In the genomic region with DNA sequence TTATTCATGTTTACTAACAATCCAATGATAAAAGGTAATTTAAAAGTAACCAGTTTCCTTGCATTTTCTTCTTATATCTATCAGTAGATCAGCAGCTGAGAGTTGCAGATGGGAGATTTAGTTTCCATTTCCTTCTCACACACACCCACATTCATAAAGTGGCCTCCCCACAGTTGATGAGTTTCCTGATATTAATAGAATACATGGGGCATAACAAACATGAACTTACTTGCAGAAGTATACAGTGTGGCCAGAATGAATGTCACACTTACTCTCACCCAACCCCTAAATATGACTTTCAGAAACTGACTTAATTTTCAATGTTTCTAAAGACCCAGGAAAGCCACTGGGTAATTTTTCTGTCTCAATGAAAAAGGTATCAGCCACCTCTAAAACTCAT, we compare ENCODE assay signal across 18 cellular contexts.
A peak's percentile ranks its signal among the peaks of the same experiment; 100 is the strongest.
DNase-seq lines count a peak whose midpoint lies in the region; ATAC-seq and TF ChIP-seq lines count a peak whose summit lies in the region.
"Had no signal": no experiment of that assay in that cellular context is flagged by ENCODE, and none has a peak within 500 bp of the region (broad histone marks: within the 10 kb centered on the region; RNA-seq: fewer than 3 reads in every experiment).

No MANE protein-coding gene starts in this region.

- intact Hi-C loops in gastrocnemius medialis (cut with DNase I; ENCODE audit: low total_unique reads), result no loop called here

- H3K27ac Mint-ChIP-seq in activated CD4-positive, alpha-beta memory T cell treated with anti-CD3 and anti-CD28 coated beads, Interleukin-2, amount 10 ng/mL, durations not matched to agents 7 days and 5 days, result no peak overlapping the region
- H3K27ac Mint-ChIP-seq in stimulated activated effector memory CD8-positive, alpha-beta T cell treated with anti-CD3 and anti-CD28 coated beads, Interleukin-12 subunit alpha, Interleukin-12 subunit beta, amount 100 ng/mL, for 72 hours, result no peak overlapping the region
- H3K27ac Mint-ChIP-seq: IgD-negative memory B cell, naive B cell had no signal

- H3K27me3 Mint-ChIP-seq in activated CD4-positive, alpha-beta memory T cell treated with anti-CD3 and anti-CD28 coated beads, Interleukin-2, amount 10 ng/mL, durations not matched to agents 7 days and 5 days, result peaks cover 8% of the 10 kb centered on the region

- CTCF ChIA-PET in activated CD4-positive, alpha-beta memory T cell treated with anti-CD3 and anti-CD28 coated beads, Interleukin-2, amount 10 ng/mL, durations not matched to agents 7 days and 5 days (lab: Charles Lee), result interaction anchor here (1.2 kb wide), 1 partner anchor 340 kb away, joined by 6 read pairs; no protein-coding TSS in a partner anchor

- in situ Hi-C loops in gastrocnemius medialis (cut with MboI; ENCODE audit: low sequenced_read_pairs in 4 of 4), result no loop called here

- peak overlapping the region in 3 of 4 donors; percentile 19 to 41 (median 35) for H3K27ac ChIP-seq in gastrocnemius medialis

- POLR2A ChIA-PET in activated CD4-positive, alpha-beta memory T cell treated with anti-CD3 and anti-CD28 coated beads, Interleukin-2, amount 10 ng/mL, durations not matched to agents 7 days and 5 days (lab: Charles Lee), result no interaction called here

- no peak overlapping the region for H3K4me3 Mint-ChIP-seq in activated CD4-positive, alpha-beta memory T cell treated with anti-CD3 and anti-CD28 coated beads, Interleukin-2, amount 10 ng/mL, durations not matched to agents 7 days and 5 days
- H3K4me3 Mint-ChIP-seq in stimulated activated effector memory CD8-positive, alpha-beta T cell treated with anti-CD3 and anti-CD28 coated beads, Interleukin-12 subunit alpha, Interleukin-12 subunit beta, amount 100 ng/mL, for 72 hours, result no peak overlapping the region
- H3K4me3 Mint-ChIP-seq: IgD-negative memory B cell, naive B cell had no signal

- H3K4me1 ChIP-seq in gastrocnemius medialis, result peaks cover 0 to 20% of the 10 kb centered on the region in 2 donors

- H3K9me3 ChIP-seq in gastrocnemius medialis, result no peaks in the 10 kb centered on the region
- H3K9me3 ChIP-seq: prostate gland had no signal

- H3K9me3 Mint-ChIP-seq in activated CD4-positive, alpha-beta memory T cell treated with anti-CD3 and anti-CD28 coated beads, Interleukin-2, amount 10 ng/mL, durations not matched to agents 7 days and 5 days, result peaks cover 3% of the 10 kb centered on the region
- H3K9me3 Mint-ChIP-seq in stimulated activated effector memory CD8-positive, alpha-beta T cell treated with anti-CD3 and anti-CD28 coated beads, Interleukin-12 subunit alpha, Interleukin-12 subunit beta, amount 100 ng/mL, for 72 hours, result peaks cover 5% of the 10 kb centered on the region

- no peak overlapping the region for H3K4me3 ChIP-seq in gastrocnemius medialis
- H3K4me3 ChIP-seq: GM23248, lung, prostate gland had no signal

- ATAC-seq in HG03108 (IDR thresholded peaks at IDR 0.05; ENCODE audit: unreplicated experiment) (peak; percentile 54), gastrocnemius medialis (no peak), GM18870 (IDR thresholded peaks at IDR 0.05; ENCODE audit: unreplicated experiment) (no peak)
- ATAC-seq in stimulated activated effector memory CD8-positive, alpha-beta T cell treated with anti-CD3 and anti-CD28 coated beads, Interleukin-12 subunit alpha, Interleukin-12 subunit beta, amount 100 ng/mL, for 72 hours, result no peak

- TF ChIP-seq POLR2A in gastrocnemius medialis (IDR thresholded peaks at IDR 0.05), result no peak

- H3K27me3 ChIP-seq in gastrocnemius medialis, result no peaks in the 10 kb centered on the region

- no peaks in the 10 kb centered on the region for H3K36me3 Mint-ChIP-seq in activated CD4-positive, alpha-beta memory T cell treated with anti-CD3 and anti-CD28 coated beads, Interleukin-2, amount 10 ng/mL, durations not matched to agents 7 days and 5 days (ENCODE audit: low read depth)
- no peaks in the 10 kb centered on the region for H3K36me3 Mint-ChIP-seq in stimulated activated effector memory CD8-positive, alpha-beta T cell treated with anti-CD3 and anti-CD28 coated beads, Interleukin-12 subunit alpha, Interleukin-12 subunit beta, amount 100 ng/mL, for 72 hours
- H3K36me3 Mint-ChIP-seq: IgD-negative memory B cell had no signal

- peaks cover 5% of the 10 kb centered on the region for H3K4me1 Mint-ChIP-seq in activated CD4-positive, alpha-beta memory T cell treated with anti-CD3 and anti-CD28 coated beads, Interleukin-2, amount 10 ng/mL, durations not matched to agents 7 days and 5 days
- no peaks in the 10 kb centered on the region for H3K4me1 Mint-ChIP-seq in stimulated activated effector memory CD8-positive, alpha-beta T cell treated with anti-CD3 and anti-CD28 coated beads, Interleukin-12 subunit alpha, Interleukin-12 subunit beta, amount 100 ng/mL, for 72 hours
- H3K4me1 Mint-ChIP-seq: IgD-negative memory B cell, naive B cell had no signal

- DNase-seq in ELR (ENCODE audit: low read depth) (peak; percentile 6), dermis blood vessel endothelial cell (peak; percentile 18), gastrocnemius medialis (no peak), NCI-H510A treated with DMSO at 0.1 percent for 48 hours (lab: John Stamatoyannopoulos, UW) (no peak)
- DNase-seq in activated CD4-positive, alpha-beta memory T cell treated with anti-CD3 and anti-CD28 coated beads, Interleukin-2, amount 10 ng/mL, durations not matched to agents 7 days and 5 days, result no peak
- no peak for DNase-seq in stimulated activated effector memory CD8-positive, alpha-beta T cell treated with anti-CD3 and anti-CD28 coated beads, Interleukin-12 subunit alpha, Interleukin-12 subunit beta, amount 100 ng/mL, for 72 hours (ENCODE audit: low spot score in 2 of 2)
- DNase-seq: activated CD4-positive, alpha-beta T cell treated with anti-CD3 and anti-CD28 coated beads for 48 hours; activated CD8-positive, alpha-beta memory T cell treated with anti-CD3 and anti-CD28 coated beads, Interleukin-2, amount 50 U/mL, for 48 hours; aorta; GM23248; naive B cell; RPMI8226; stimulated activated naive CD4-positive, alpha-beta T cell had no signal

- no peak for TF ChIP-seq CTCF in gastrocnemius medialis (IDR thresholded peaks at IDR 0.05 in 4 of 5, conservative IDR thresholded peaks at IDR 0.05 in 1 of 5)

- no peaks in the 10 kb centered on the region for H3K36me3 ChIP-seq in gastrocnemius medialis
- H3K36me3 ChIP-seq: prostate gland had no signal

Comparison
In these comparisons a context has a peak if more than half of its experiments do, and no peak if none do; other contexts are left out.
1. DNase-seq: peak in ELR (single experiment) and dermis blood vessel endothelial cell (single experiment); none in gastrocnemius medialis (0 of 2), NCI-H510A treated with DMSO at 0.1 percent for 48 hours (single experiment), activated CD4-positive, alpha-beta memory T cell treated with anti-CD3 and anti-CD28 coated beads, Interleukin-2, amount 10 ng/mL, durations not matched to agents 7 days and 5 days (single experiment) and stimulated activated effector memory CD8-positive, alpha-beta T cell treated with anti-CD3 and anti-CD28 coated beads, Interleukin-12 subunit alpha, Interleukin-12 subunit beta, amount 100 ng/mL, for 72 hours (0 of 2).